11 cellular contexts compared by ENCODE assay signal in genomic region chr9:112048924-112049785, GRCh38.
DNase-seq lines count a peak whose midpoint lies in the region; ATAC-seq and TF ChIP-seq lines count a peak whose summit lies in the region.
"Had no signal": no experiment of that assay in that cellular context is flagged by ENCODE, and none has a peak within 500 bp of the region (broad histone marks: within the 10 kb centered on the region; RNA-seq: fewer than 3 reads in every experiment).

No MANE protein-coding gene starts in this region.

- peak overlapping the region; percentile 86 for H3K23ac ChIP-seq in IMR-90 (ENCODE audit: low read depth, low read length)

- H2BK5ac ChIP-seq in IMR-90 (ENCODE audit: low read depth, low read length, poor library complexity, severe bottlenecking), result peak overlapping the region; percentile 98

- peak overlapping the region; percentile 87 for H3K14ac ChIP-seq in IMR-90 (replicated peaks; ENCODE audit: low read depth, low read length)

- no peak for TF ChIP-seq EP300 in stomach (IDR thresholded peaks at IDR 0.05)

- peak overlapping the region; percentile 73 for H3K56ac ChIP-seq in IMR-90 (ENCODE audit: extremely low read depth, insufficient read depth, low read length)

- peak overlapping the region; percentile 99 for H3K18ac ChIP-seq in IMR-90 (ENCODE audit: low read depth, low read length)

- H3K9me3 Mint-ChIP-seq in activated T-cell treated with anti-CD3 and anti-CD28 coated beads, Interleukin-2, amount 50 U/mL, for 4 hours, result peaks cover 13% of the 10 kb centered on the region

- H3K9ac ChIP-seq in IMR-90 (ENCODE audit: low read depth, low read length), result peak overlapping the region; percentile 86

- H4K20me1 ChIP-seq in IMR-90 (ENCODE audit: insufficient read depth, low read length), result no peaks in the 10 kb centered on the region

- H2BK120ac ChIP-seq in IMR-90 (ENCODE audit: low read depth, low read length), result peak overlapping the region; percentile 97

- peaks cover 15% of the 10 kb centered on the region for H3K9me1 ChIP-seq in IMR-90 (ENCODE audit: insufficient read depth, low read length)

- CTCF ChIA-PET in IMR-90 (lab: Yijun Ruan, JAX), result no interaction called here

- peaks cover 6% of the 10 kb centered on the region; the same call in 1 of the 2 replicates for H3K9me3 ChIP-seq in IMR-90 (ENCODE audit: control insufficient read depth, insufficient read depth, low read length)
- no peaks in the 10 kb centered on the region for H3K9me3 ChIP-seq in stomach
- no peaks in the 10 kb centered on the region for H3K9me3 ChIP-seq in ascending aorta

- H2BK20ac ChIP-seq in IMR-90 (ENCODE audit: low read depth, low read length), result peak overlapping the region; percentile 97

- peak overlapping the region; percentile 99 for H2BK15ac ChIP-seq in IMR-90 (ENCODE audit: low read depth, low read length)

- TF ChIP-seq POLR2A in IMR-90 (IDR thresholded peaks at IDR 0.05; ENCODE audit: low read depth, low read length), result peak; percentile 32; the same call in 1 of the 2 replicates
- TF ChIP-seq POLR2A in stomach (IDR thresholded peaks at IDR 0.05), result no peak

- peak; percentile 88 for DNase-seq in IMR-90
- DNase-seq in amniotic epithelial cell (ENCODE audit: low read depth), result peak; percentile 86
- peak; percentile 86 for DNase-seq in iris pigment epithelial cell (ENCODE audit: low read depth)
- DNase-seq in stomach, result peak; percentile 39
- no peak for DNase-seq in ascending aorta (ENCODE audit: low spot score in 2 of 2)
- no peak for DNase-seq in activated T-cell treated with anti-CD3 and anti-CD28 coated beads, Interleukin-2, amount 50 U/mL, for 4 hours
- DNase-seq: activated CD4-positive, CD25-positive, alpha-beta regulatory T cell treated with anti-CD3 and anti-CD28 coated beads, Interleukin-2, amount 50 U/mL, for 72 hours; activated naive CD4-positive, alpha-beta T cell treated with Interleukin-2 at 50 U/mL for 16 hours; NCI-H187 had no signal

- H3K4me1 ChIP-seq in IMR-90 (ENCODE audit: control insufficient read depth, insufficient read depth, low read length) (peaks cover 24% of the 10 kb centered on the region), stomach (peaks cover 21 to 38% (median 26%) of the 10 kb centered on the region in 4 donors), ascending aorta (peaks cover 0 to 17% of the 10 kb centered on the region in 2 donors)

- peak overlapping the region; percentile 99 for H4K5ac ChIP-seq in IMR-90 (ENCODE audit: low read depth, low read length)

- peaks cover 9% of the 10 kb centered on the region for H3K4me1 Mint-ChIP-seq in activated T-cell treated with anti-CD3 and anti-CD28 coated beads, Interleukin-2, amount 50 U/mL, for 4 hours (ENCODE audit: low read depth)

- in situ Hi-C loops in IMR-90 (cut with MboI; ENCODE audit: low sequenced_read_pairs), result no loop called here

- no peak overlapping the region for H2AFZ ChIP-seq in IMR-90 (replicated peaks; ENCODE audit: low read length, poor library complexity)

- H3K36me3 ChIP-seq in IMR-90 (ENCODE audit: control insufficient read depth, insufficient read depth, low read length) (no peaks in the 10 kb centered on the region), stomach (no peaks in the 10 kb centered on the region), ascending aorta (no peaks in the 10 kb centered on the region)

- peak overlapping the region; percentile 82 to 91 for H4K8ac ChIP-seq in IMR-90 (ENCODE audit: low read depth in 2 of 2, low read length in 2 of 2)

- peak overlapping the region; percentile 98 for H3K4ac ChIP-seq in IMR-90 (ENCODE audit: low read depth, low read length)

- peak overlapping the region; percentile 95 for H3K27ac ChIP-seq in IMR-90 (ENCODE audit: insufficient read depth, low read length)
- H3K27ac ChIP-seq in stomach, result peak overlapping the region; percentile 5 to 65 (median 63)
- no peak overlapping the region for H3K27ac ChIP-seq in ascending aorta

- H3K4me3 Mint-ChIP-seq in activated T-cell treated with anti-CD3 and anti-CD28 coated beads, Interleukin-2, amount 50 U/mL, for 4 hours, result no peak overlapping the region

- peaks cover 8 to 35% of the 10 kb centered on the region in 2 experiments for H3K79me1 ChIP-seq in IMR-90 (ENCODE audit: low read depth in 1 of 2, low read length in 2 of 2)

- TSS peak; percentile 87 for BruUV-seq in IMR-90 (replicated peaks; lab: Mats Ljungman, UMichigan)

- H3K4me2 ChIP-seq in IMR-90 (ENCODE audit: low read depth, low read length), result peak overlapping the region; percentile 75; the same call in 1 of the 2 replicates

- TF ChIP-seq CTCF in IMR-90 (conservative IDR thresholded peaks at IDR 0.05; ENCODE audit: low read depth, low read length) (no peak), stomach (IDR thresholded peaks at IDR 0.05) (no peak), ascending aorta (IDR thresholded peaks at IDR 0.05) (no peak)

- H2AK9ac ChIP-seq in IMR-90 (replicated peaks; ENCODE audit: low read depth, low read length, poor library complexity), result peak overlapping the region; percentile 20

- POLR2A ChIA-PET in IMR-90 (lab: Charles Lee; ENCODE audit: unreplicated experiment), result interaction anchor here (0.7 kb wide), 1 partner anchor 10 kb away, joined by 3 read pairs; no protein-coding TSS in a partner anchor

- intact Hi-C loops in IMR-90 (cut with micrococcal nuclease) (no loop called here), stomach (cut with DNase I; ENCODE audit: low total_unique reads) (no loop called here), ascending aorta (cut with DNase I) (no loop called here)

- peak overlapping the region; percentile 97 for H2AK5ac ChIP-seq in IMR-90 (ENCODE audit: low read depth, low read length)

- no peak for TF ChIP-seq RAD21 in IMR-90 (IDR thresholded peaks at IDR 0.05; ENCODE audit: low read length)

- no peaks in the 10 kb centered on the region for H3K27me3 Mint-ChIP-seq in activated T-cell treated with anti-CD3 and anti-CD28 coated beads, Interleukin-2, amount 50 U/mL, for 4 hours (ENCODE audit: low read depth)

- peaks cover 26% of the 10 kb centered on the region for H3K36me3 Mint-ChIP-seq in activated T-cell treated with anti-CD3 and anti-CD28 coated beads, Interleukin-2, amount 50 U/mL, for 4 hours (ENCODE audit: insufficient read depth)

- peak; percentile 41 for ATAC-seq in IMR-90 (ENCODE audit: low read depth)
- no peak for ATAC-seq in HG02884 (IDR thresholded peaks at IDR 0.05; ENCODE audit: unreplicated experiment)
- ATAC-seq in activated T-cell treated with anti-CD3 and anti-CD28 coated beads, Interleukin-2, amount 50 U/mL, for 4 hours, result no peak
- no peak for ATAC-seq in HG02970 (IDR thresholded peaks at IDR 0.05; ENCODE audit: low FRiP score, unreplicated experiment)

- peak overlapping the region; percentile 99 for H4K91ac ChIP-seq in IMR-90 (ENCODE audit: insufficient read depth, low read depth, low read length)

- WGBS in IMR-90 (ENCODE audit: extremely low coverage in 2 of 2, insufficient read length in 1 of 2), 2 experiments, result 48% methylated on average over 5 of the region's 11 CpGs; no CpG with 5 or more reads in 1 of the 2 experiments
- 33 to 42% (median 37%) methylated on average over 11 of the region's 11 CpGs for WGBS in stomach, 5 donors

- dilution Hi-C loops in IMR-90 (cut with HindIII; ENCODE audit: low sequenced_read_pairs, unreplicated experiment), result no loop called here

- no peaks in the 10 kb centered on the region for H3K27me3 ChIP-seq in IMR-90 (ENCODE audit: control insufficient read depth, insufficient read depth, low read length)
- H3K27me3 ChIP-seq in stomach, result no peaks in the 10 kb centered on the region
- H3K27me3 ChIP-seq in ascending aorta, result no peaks in the 10 kb centered on the region

- H3K4me3 ChIP-seq in IMR-90 (ENCODE audit: insufficient read depth, low read depth, low read length), result peak overlapping the region; percentile 11; the same call in 1 of the 2 replicates
- no peak overlapping the region for H3K4me3 ChIP-seq in stomach
- H3K4me3 ChIP-seq in ascending aorta, result no peak overlapping the region

TF ChIP-seq in IMR-90, 13 proteins besides CTCF, POLR2A, EP300 and RAD21:
- TF ChIP-seq MAFK (IDR thresholded peaks at IDR 0.05; ENCODE audit: low read depth, low read length), result no peak
- no peak for TF ChIP-seq CHD1 (IDR thresholded peaks at IDR 0.05; ENCODE audit: low read depth, low read length)
- TF ChIP-seq, protein P1, sequence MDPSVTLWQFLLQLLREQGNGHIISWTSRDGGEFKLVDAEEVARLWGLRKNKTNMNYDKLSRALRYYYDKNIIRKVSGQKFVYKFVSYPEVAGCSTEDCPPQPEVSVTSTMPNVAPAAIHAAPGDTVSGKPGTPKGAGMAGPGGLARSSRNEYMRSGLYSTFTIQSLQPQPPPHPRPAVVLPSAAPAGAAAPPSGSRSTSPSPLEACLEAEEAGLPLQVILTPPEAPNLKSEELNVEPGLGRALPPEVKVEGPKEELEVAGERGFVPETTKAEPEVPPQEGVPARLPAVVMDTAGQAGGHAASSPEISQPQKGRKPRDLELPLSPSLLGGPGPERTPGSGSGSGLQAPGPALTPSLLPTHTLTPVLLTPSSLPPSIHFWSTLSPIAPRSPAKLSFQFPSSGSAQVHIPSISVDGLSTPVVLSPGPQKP (IDR thresholded peaks at IDR 0.05; ENCODE audit: borderline replicate concordance, low read depth, low read length), result no peak
- TF ChIP-seq, protein P2, sequence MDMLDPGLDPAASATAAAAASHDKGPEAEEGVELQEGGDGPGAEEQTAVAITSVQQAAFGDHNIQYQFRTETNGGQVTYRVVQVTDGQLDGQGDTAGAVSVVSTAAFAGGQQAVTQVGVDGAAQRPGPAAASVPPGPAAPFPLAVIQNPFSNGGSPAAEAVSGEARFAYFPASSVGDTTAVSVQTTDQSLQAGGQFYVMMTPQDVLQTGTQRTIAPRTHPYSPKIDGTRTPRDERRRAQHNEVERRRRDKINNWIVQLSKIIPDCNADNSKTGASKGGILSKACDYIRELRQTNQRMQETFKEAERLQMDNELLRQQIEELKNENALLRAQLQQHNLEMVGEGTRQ (IDR thresholded peaks at IDR 0.05; ENCODE audit: low read depth, low read length), result no peak
- no peak for TF ChIP-seq RCOR1 (IDR thresholded peaks at IDR 0.05; ENCODE audit: insufficient replicate concordance, low read length)
- TF ChIP-seq MAZ (IDR thresholded peaks at IDR 0.05; ENCODE audit: borderline replicate concordance, low read depth, low read length), result no peak

Comparison
In these comparisons a context has a peak if more than half of its experiments do, and no peak if none do; other contexts are left out.
1. DNase-seq: peak in IMR-90 (single experiment), amniotic epithelial cell (single experiment), iris pigment epithelial cell (single experiment) and stomach (single experiment); none in ascending aorta (0 of 2) and activated T-cell treated with anti-CD3 and anti-CD28 coated beads, Interleukin-2, amount 50 U/mL, for 4 hours (single experiment).
2. H3K27ac ChIP-seq: peak in IMR-90 (single experiment) and stomach (5 of 5); none in ascending aorta (0 of 2).